Comparison of ENCODE assay signal across 4 cellular contexts in genomic region chr3:75623656-75624055, GRCh38. TPM values are rescaled to one million over a fixed set of nuclear protein-coding genes. Genes with fewer than 3 reads are reported as not detected.
"Had no signal": no experiment of that assay in that cellular context is flagged by ENCODE, and none has a peak within 500 bp of the region (broad histone marks: within the 10 kb centered on the region; RNA-seq: fewer than 3 reads in every experiment).

No MANE protein-coding gene starts in this region.

RNA-seq across cellular contexts. Expression of gene FRG2C, which starts 40.5 kb away (rescaled TPM):
- total RNA-seq: LHCN-M2, M059J, MCF 10A, NCI-H460 had no signal
